9 cellular contexts compared by ENCODE assay signal in genomic region chr10:117541909-117542705, GRCh38. TPM values are rescaled to one million over a fixed set of nuclear protein-coding genes. Genes with fewer than 3 reads are reported as not detected.
DNase-seq lines count a peak whose midpoint lies in the region; ATAC-seq and TF ChIP-seq lines count a peak whose summit lies in the region.
"Had no signal": no experiment of that assay in that cellular context is flagged by ENCODE, and none has a peak within 500 bp of the region (broad histone marks: within the 10 kb centered on the region; RNA-seq: fewer than 3 reads in every experiment).

No MANE protein-coding gene starts in this region.

- H3K36me3 ChIP-seq in left ventricle myocardium inferior (no peaks in the 10 kb centered on the region), skeletal muscle tissue (ENCODE audit: control insufficient read depth in 3 of 3, insufficient read depth in 3 of 3, low read length in 3 of 3) (no peaks in the 10 kb centered on the region), colonic mucosa (no peaks in the 10 kb centered on the region)

- peaks cover 45% of the 10 kb centered on the region for H3K4me1 ChIP-seq in left ventricle myocardium inferior
- peaks cover 27 to 49% (median 30%) of the 10 kb centered on the region in 3 donors for H3K4me1 ChIP-seq in skeletal muscle tissue (ENCODE audit: control insufficient read depth in 3 of 3, insufficient read depth in 3 of 3, low read length in 3 of 3)
- peaks cover 20% of the 10 kb centered on the region for H3K4me1 ChIP-seq in colonic mucosa

- no peaks in the 10 kb centered on the region for H3K36me3 Mint-ChIP-seq in activated T-cell treated with anti-CD3 and anti-CD28 coated beads, Interleukin-2, amount 50 U/mL, for 72 hours (ENCODE audit: insufficient read depth in 2 of 2)

- H3K9me3 ChIP-seq in left ventricle myocardium inferior (replicated peaks) (no peaks in the 10 kb centered on the region), skeletal muscle tissue (ENCODE audit: control insufficient read depth in 3 of 3, low read length in 3 of 3) (no peaks in the 10 kb centered on the region), colonic mucosa (no peaks in the 10 kb centered on the region)

- intact Hi-C loops in left ventricle myocardium inferior (cut with micrococcal nuclease) (no loop called here), colonic mucosa (cut with DNase I) (no loop called here)

- peak overlapping the region; percentile 50 to 56 for H3K4me3 Mint-ChIP-seq in activated T-cell treated with anti-CD3 and anti-CD28 coated beads, Interleukin-2, amount 50 U/mL, for 72 hours

- H3K4me1 Mint-ChIP-seq in activated T-cell treated with anti-CD3 and anti-CD28 coated beads, Interleukin-2, amount 50 U/mL, for 72 hours (ENCODE audit: low read depth): peaks cover 30% of the 10 kb centered on the region

- DNase-seq in activated T-cell treated with anti-CD3 and anti-CD28 coated beads, Interleukin-2, amount 50 U/mL, for 72 hours: peak in 1 of 2 donors; percentile 21
- DNase-seq in activated T-cell treated with anti-CD3 and anti-CD28 coated beads, Interleukin-2, amount 50 U/mL, for 1 hour: no peak
- no peak for DNase-seq in left ventricle myocardium inferior
- no peak for DNase-seq in colonic mucosa
- no peak for DNase-seq in activated effector memory CD4-positive, alpha-beta T cell treated with anti-CD3 and anti-CD28 coated beads, Interleukin-2, amount 50 U/mL, for 16 hours

- TF ChIP-seq CTCF in WI38 (IDR thresholded peaks at IDR 0.05; ENCODE audit: low read depth, low read length) (no peak), left ventricle myocardium inferior (IDR thresholded peaks at IDR 0.05; ENCODE audit: borderline replicate concordance) (no peak), colonic mucosa (IDR thresholded peaks at IDR 0.05) (no peak)

- H3K27me3 Mint-ChIP-seq in activated T-cell treated with anti-CD3 and anti-CD28 coated beads, Interleukin-2, amount 50 U/mL, for 72 hours (ENCODE audit: low read depth): peaks cover 72% of the 10 kb centered on the region

- H3K27ac ChIP-seq in left ventricle myocardium inferior (replicated peaks) (no peak overlapping the region), skeletal muscle tissue (ENCODE audit: low read depth, low read length) (peak overlapping the region; percentile 69), colonic mucosa (no peak overlapping the region)

- H3K27me3 ChIP-seq in left ventricle myocardium inferior (ENCODE audit: low read depth) (peaks cover 100% of the 10 kb centered on the region), skeletal muscle tissue (ENCODE audit: control insufficient read depth in 3 of 3, insufficient read depth in 3 of 3, low read length in 3 of 3) (peaks cover 87 to 95% (median 90%) of the 10 kb centered on the region in 3 donors), colonic mucosa (peaks cover 95% of the 10 kb centered on the region)

- no peak overlapping the region for H3K27ac Mint-ChIP-seq in activated T-cell treated with anti-CD3 and anti-CD28 coated beads, Interleukin-2, amount 50 U/mL, for 72 hours

- H3K4me3 ChIP-seq in WI38 (ENCODE audit: low read depth, low read length): peak overlapping the region; percentile 8; the same call in 1 of the 2 replicates
- peak overlapping the region; percentile 58 for H3K4me3 ChIP-seq in left ventricle myocardium inferior
- H3K4me3 ChIP-seq in skeletal muscle tissue (ENCODE audit: low read length in 3 of 3): peak overlapping the region; percentile 66 to 81 (median 74)
- H3K4me3 ChIP-seq in colonic mucosa: no peak overlapping the region

- H3K9me3 Mint-ChIP-seq in activated T-cell treated with anti-CD3 and anti-CD28 coated beads, Interleukin-2, amount 50 U/mL, for 72 hours: no peaks in the 10 kb centered on the region

- H3K9ac ChIP-seq in skeletal muscle tissue (ENCODE audit: low read depth in 1 of 3, low read length in 3 of 3) (peak overlapping the region in 2 of 3 donors; percentile 74 to 85), colonic mucosa (ENCODE audit: low read depth in 2 of 2, low read length in 2 of 2) (peak overlapping the region in 1 of 2 donors; percentile 24)

- ATAC-seq in activated T-cell treated with anti-CD3 and anti-CD28 coated beads, Interleukin-2, amount 50 U/mL, for 72 hours (replicated peaks in 1 of 2): no peak
- no peak for ATAC-seq in HG03025 (IDR thresholded peaks at IDR 0.05; ENCODE audit: low FRiP score, unreplicated experiment)

RNA-seq across cellular contexts. Expression of gene EMX2, which starts 0.4 kb away (rescaled TPM):
- not detected for total RNA-seq in activated T-cell treated with anti-CD3 and anti-CD28 coated beads, Interleukin-2, amount 50 U/mL, for 72 hours
- total RNA-seq in left ventricle myocardium inferior: 0.25 TPM
- total RNA-seq in skeletal muscle tissue: 2.1 TPM
- total RNA-seq in colonic mucosa: not detected
- total RNA-seq: activated CD8-positive, alpha-beta memory T cell treated with anti-CD3 and anti-CD28 coated beads for 36 hours had no signal
